In genomic region chr3:169266351-169266750, GRCh38 we compare ENCODE assay signal across 19 cellular contexts.
DNase-seq lines count a peak whose midpoint lies in the region; FAIRE-seq and TF ChIP-seq lines count a peak whose summit lies in the region.
"Had no signal": no experiment of that assay in that cellular context is flagged by ENCODE, and none has a peak within 500 bp of the region (broad histone marks: within the 10 kb centered on the region; RNA-seq: fewer than 3 reads in every experiment).

No MANE protein-coding gene starts in this region.

- no peak overlapping the region for H2BK5ac ChIP-seq in H1 (ENCODE audit: low read depth, low read length)

- peak; percentile 7 for FAIRE-seq in H1 (lab: Jason Lieb, UNC)
- FAIRE-seq: GM12878, GM18507 had no signal

- no peak overlapping the region for H3K18ac ChIP-seq in H1 (ENCODE audit: extremely low read depth, low read length)

- H4K8ac ChIP-seq in H1 (ENCODE audit: extremely low read depth, insufficient read depth, low read length), result no peak overlapping the region

- H3K79me2 ChIP-seq in H1 (ENCODE audit: control insufficient read depth in 1 of 2, insufficient read depth in 2 of 2, low read length in 2 of 2), result no peaks in the 10 kb centered on the region

- H3K79me1 ChIP-seq in H1 (ENCODE audit: low read depth, low read length), result no peaks in the 10 kb centered on the region

- no peak for TF ChIP-seq POLR2A in H1 (IDR thresholded peaks at IDR 0.05; ENCODE audit: control extremely low read depth in 1 of 2, low read depth in 2 of 2, low read length in 2 of 2)

- H2BK20ac ChIP-seq in H1 (ENCODE audit: low read length), result no peak overlapping the region

- no peak overlapping the region for H3K4me2 ChIP-seq in H1 (ENCODE audit: insufficient read depth in 1 of 2, low read depth in 2 of 2, low read length in 2 of 2)
- H3K4me2 ChIP-seq: BLaER1 treated with 17β-estradiol and CSF1 and Interleukin-3, amounts not matched to agents 10 nM and 100 nM had no signal

- WGBS in H1 (ENCODE audit: extremely low coverage in 1 of 2, insufficient coverage in 1 of 2, insufficient read length in 1 of 2, insufficient replicate concordance in 2 of 2, low coverage in 1 of 2, low lambda C conversion rate in 2 of 2, missing lambda C conversion rate in 1 of 2), 2 experiments, result 92% methylated on average over 3 of the region's 3 CpGs; no CpG with 5 or more reads in 1 of the 2 experiments

- no peak for TF ChIP-seq EP300 in H1 (IDR thresholded peaks at IDR 0.05; ENCODE audit: borderline replicate concordance in 1 of 2, low read depth in 2 of 2, low read length in 2 of 2)

- no peak overlapping the region for H2BK12ac ChIP-seq in H1 (ENCODE audit: low read depth, low read length)

- H4K20me1 ChIP-seq in H1 (replicated peaks in 1 of 2; ENCODE audit: control insufficient read depth in 1 of 2, insufficient read depth in 2 of 2, low read length in 2 of 2), result no peaks in the 10 kb centered on the region
- H4K20me1 ChIP-seq: BLaER1 treated with 17β-estradiol and CSF1 and Interleukin-3, amounts not matched to agents 10 nM and 100 nM had no signal

- H4K91ac ChIP-seq in H1 (replicated peaks; ENCODE audit: insufficient read length, low read length), result no peak overlapping the region

- no peak for TF ChIP-seq CTCF in H1 (IDR thresholded peaks at IDR 0.05; ENCODE audit: control extremely low read depth in 1 of 3, insufficient read depth in 1 of 3, low read depth in 1 of 3, low read length in 3 of 3)

- no peak overlapping the region for H3K56ac ChIP-seq in H1 (replicated peaks; ENCODE audit: insufficient read length, low read depth, low read length)

- no peak overlapping the region for H3K14ac ChIP-seq in H1 (ENCODE audit: insufficient read length)

- H3K27ac ChIP-seq in H1 (ENCODE audit: low read depth, low read length), result no peak overlapping the region
- H3K27ac ChIP-seq: 22Rv1; BLaER1 treated with 17β-estradiol and CSF1 and Interleukin-3, amounts not matched to agents 10 nM and 100 nM; GM23248 had no signal

- no peaks in the 10 kb centered on the region for H3K9me3 ChIP-seq in H1 (ENCODE audit: insufficient read depth in 2 of 2, low read depth in 1 of 2, low read length in 1 of 2)
- H3K9me3 ChIP-seq: BLaER1 treated with 17β-estradiol and CSF1 and Interleukin-3, amounts not matched to agents 10 nM and 100 nM had no signal

- no peak overlapping the region for H3K23ac ChIP-seq in H1 (ENCODE audit: insufficient read length)

- no peak overlapping the region for H3K4me3 ChIP-seq in H1 (ENCODE audit: extremely low read depth in 1 of 4, insufficient read depth in 2 of 4, low read depth in 3 of 4, low read length in 4 of 4)
- H3K4me3 ChIP-seq: BLaER1 treated with 17β-estradiol and CSF1 and Interleukin-3, amounts not matched to agents 10 nM and 100 nM; GM12878; GM23248 had no signal

- H3K36me3 ChIP-seq in H1 (ENCODE audit: control insufficient read depth in 2 of 4, insufficient read depth in 4 of 4, low read length in 3 of 4), result no peaks in the 10 kb centered on the region
- H3K36me3 ChIP-seq: BLaER1 treated with 17β-estradiol and CSF1 and Interleukin-3, amounts not matched to agents 10 nM and 100 nM had no signal

- no peak overlapping the region for H3K9ac ChIP-seq in H1 (replicated peaks in 1 of 4; ENCODE audit: extremely low read depth in 1 of 4, low read depth in 3 of 4, low read length in 3 of 4)
- H3K9ac ChIP-seq: BLaER1 treated with 17β-estradiol and CSF1 and Interleukin-3, amounts not matched to agents 10 nM and 100 nM; GM23248 had no signal

- CTCF ChIA-PET in H1 (lab: Charles Lee; ENCODE audit: partially characterized antibody), result interaction anchor here (1.2 kb wide), 1 partner anchor 27 kb away, joined by 3 read pairs; no protein-coding TSS in a partner anchor

- no peak overlapping the region for H2AFZ ChIP-seq in H1 (ENCODE audit: low read length)
- H2AFZ ChIP-seq: GM23248 had no signal

- H3K4me1 ChIP-seq in H1 (replicated peaks in 1 of 4; ENCODE audit: control insufficient read depth in 3 of 4, insufficient read depth in 4 of 4, low read length in 3 of 4), result peaks cover 0 to 4% (median 4%) of the 10 kb centered on the region in 4 experiments; a peak in 3 of 7 replicates
- H3K4me1 ChIP-seq: BLaER1 treated with 17β-estradiol and CSF1 and Interleukin-3, amounts not matched to agents 10 nM and 100 nM had no signal

- no peak overlapping the region for H3K4ac ChIP-seq in H1 (replicated peaks; ENCODE audit: insufficient read length, low read depth, low read length)

- H2AK5ac ChIP-seq in H1 (ENCODE audit: low read depth, low read length), result no peak overlapping the region

- H2BK15ac ChIP-seq in H1 (ENCODE audit: low read length), result no peak overlapping the region

- no peaks in the 10 kb centered on the region for H3K23me2 ChIP-seq in H1 (ENCODE audit: low read depth, low read length)

- POLR2A ChIA-PET in H1 (lab: Charles Lee; ENCODE audit: partially characterized antibody), result no interaction called here

- peak; percentile 63 for DNase-seq in Ammon's horn (ENCODE audit: low spot score)
- no peak for DNase-seq in H1 (ENCODE audit: low read depth in 1 of 2, low spot score in 2 of 2)
- DNase-seq in hippocampal formation (lab: John Stamatoyannopoulos, UW), result peak; percentile 9 to 24
- DNase-seq in putamen (ENCODE audit: low spot score), result peak; percentile 28
- no peak for DNase-seq in CD1c-positive myeloid dendritic cell (ENCODE audit: extremely low spot score)
- DNase-seq in foreskin melanocyte, result no peak
- DNase-seq in NCI-H2107 (lab: John Stamatoyannopoulos, UW), result no peak
- no peak for DNase-seq in 8988T
- DNase-seq: AML-193; Calu3; CD4-positive, alpha-beta T cell; DMS79; GM23248; H9; IMR-90 had no signal

- no peak overlapping the region for H4K5ac ChIP-seq in H1 (ENCODE audit: insufficient read length, low read depth, low read length)

- no peak overlapping the region for H2BK120ac ChIP-seq in H1 (replicated peaks; ENCODE audit: low read depth, low read length)

- no peak for TF ChIP-seq RAD21 in H1 (IDR thresholded peaks at IDR 0.05 in 1 of 2, conservative IDR thresholded peaks at IDR 0.05 in 1 of 2; ENCODE audit: low read depth in 2 of 2, low read length in 2 of 2)

- no peaks in the 10 kb centered on the region for H3K27me3 ChIP-seq in H1 (replicated peaks in 1 of 4; ENCODE audit: control insufficient read depth in 3 of 4, extremely low read depth in 1 of 4, insufficient read depth in 3 of 4, low read length in 3 of 4)
- H3K27me3 ChIP-seq: BLaER1 treated with 17β-estradiol and CSF1 and Interleukin-3, amounts not matched to agents 10 nM and 100 nM had no signal

TF ChIP-seq in H1, 55 proteins besides CTCF, POLR2A, EP300 and RAD21:
- TF ChIP-seq SP2 (IDR thresholded peaks at IDR 0.05; ENCODE audit: low read length) (no peak), BACH1 (IDR thresholded peaks at IDR 0.05; ENCODE audit: low read length) (no peak), YY1 (IDR thresholded peaks at IDR 0.05; ENCODE audit: low read depth, low read length) (no peak), TAF7 (optimal IDR thresholded peaks at IDR 0.05; ENCODE audit: borderline replicate concordance, low read depth, low read length) (no peak), KDM1A (IDR thresholded peaks at IDR 0.05; ENCODE audit: borderline replicate concordance, low read length) (no peak), HDAC6 (IDR thresholded peaks at IDR 0.05; ENCODE audit: low read depth, low read length) (no peak), HDAC2 (IDR thresholded peaks at IDR 0.05; ENCODE audit: borderline replicate concordance in 1 of 2, low read depth in 2 of 2, low read length in 2 of 2) (no peak), CTBP2 (IDR thresholded peaks at IDR 0.05; ENCODE audit: borderline replicate concordance, insufficient read depth, insufficient read length, low read length) (no peak)
- TF ChIP-seq, protein P1, sequence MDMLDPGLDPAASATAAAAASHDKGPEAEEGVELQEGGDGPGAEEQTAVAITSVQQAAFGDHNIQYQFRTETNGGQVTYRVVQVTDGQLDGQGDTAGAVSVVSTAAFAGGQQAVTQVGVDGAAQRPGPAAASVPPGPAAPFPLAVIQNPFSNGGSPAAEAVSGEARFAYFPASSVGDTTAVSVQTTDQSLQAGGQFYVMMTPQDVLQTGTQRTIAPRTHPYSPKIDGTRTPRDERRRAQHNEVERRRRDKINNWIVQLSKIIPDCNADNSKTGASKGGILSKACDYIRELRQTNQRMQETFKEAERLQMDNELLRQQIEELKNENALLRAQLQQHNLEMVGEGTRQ (IDR thresholded peaks at IDR 0.05; ENCODE audit: low read length), result no peak

Comparison
In these comparisons a context has a peak if more than half of its experiments do, and no peak if none do; other contexts are left out.
1. DNase-seq: peak in Ammon's horn (single experiment), hippocampal formation (2 of 2) and putamen (single experiment); none in H1 (0 of 2), CD1c-positive myeloid dendritic cell (single experiment), foreskin melanocyte (single experiment), NCI-H2107 (single experiment) and 8988T (single experiment).